In genomic region chr4:110193822-110194761, GRCh38 we compare ENCODE assay signal across 9 cellular contexts. TPM values are rescaled to one million over a fixed set of nuclear protein-coding genes. Genes with fewer than 3 reads are reported as not detected.
DNase-seq lines count a peak whose midpoint lies in the region; ATAC-seq, FAIRE-seq and TF ChIP-seq lines count a peak whose summit lies in the region.
"Had no signal": no experiment of that assay in that cellular context is flagged by ENCODE, and none has a peak within 500 bp of the region (broad histone marks: within the 10 kb centered on the region; RNA-seq: fewer than 3 reads in every experiment).

No MANE protein-coding gene starts in this region.

- H3K36me3 ChIP-seq in PC-9 (ENCODE audit: low read depth) (no peaks in the 10 kb centered on the region), thyroid gland (no peaks in the 10 kb centered on the region)

- H3K36me3 Mint-ChIP-seq in activated T-helper 2 cell treated with anti-CD3 and anti-CD28 coated beads, Interferon-gamma antibody, Interleukin-2, Interleukin-4, amounts not matched to agents 10 μg/mL and 5 μg/mL and 100 μg/mL, durations not matched to agents 14 hours and 24 hours and 36 hours (ENCODE audit: low read depth): peaks cover 28% of the 10 kb centered on the region

- H4K20me1 ChIP-seq in PC-9 (ENCODE audit: insufficient read depth): no peaks in the 10 kb centered on the region

- no peak overlapping the region for H2AFZ ChIP-seq in PC-9

- POLR2A ChIA-PET in PC-9 (lab: Charles Lee; ENCODE audit: unreplicated experiment): no interaction called here

- no peaks in the 10 kb centered on the region for H3K4me1 ChIP-seq in PC-9 (replicated peaks; ENCODE audit: insufficient read depth)
- H3K4me1 ChIP-seq in thyroid gland: peaks cover 3 to 10% of the 10 kb centered on the region in 2 donors

- peak; percentile 59 for ATAC-seq in GM21381 (IDR thresholded peaks at IDR 0.05; ENCODE audit: unreplicated experiment)

- TF ChIP-seq POLR2A in thyroid gland (IDR thresholded peaks at IDR 0.05): peak in 1 of 2 donors; percentile 19

- DNase-seq in D721Med (ENCODE audit: insufficient read length, low spot score): peak; percentile 65
- DNase-seq in HT1080 (ENCODE audit: low read depth): peak; percentile 48
- no peak for DNase-seq in PC-9
- DNase-seq in activated T-helper 2 cell treated with anti-CD3 and anti-CD28 coated beads, Interferon-gamma antibody, Interleukin-2, Interleukin-4, amounts not matched to agents 10 μg/mL and 5 μg/mL and 100 μg/mL, durations not matched to agents 14 hours and 24 hours and 36 hours (ENCODE audit: low spot score): peak; percentile 80
- peak; percentile 97 for DNase-seq in fibroblast of villous mesenchyme (ENCODE audit: low read depth)
- DNase-seq in nucleus accumbens (lab: John Stamatoyannopoulos, UW): peak; percentile 11 to 96 (median 81)
- peak; percentile 19 to 22 for DNase-seq in thyroid gland

- no peaks in the 10 kb centered on the region for H3F3A ChIP-seq in PC-9 (ENCODE audit: insufficient read depth, low read depth)

- CTCF ChIA-PET in PC-9 (lab: Charles Lee): no interaction called here

- intact Hi-C loops in PC-9 (cut with micrococcal nuclease; ENCODE audit: unreplicated experiment) (loop anchor here (10.0 kb wide), 2 partner anchors 101 to 189 kb away; no protein-coding TSS in a partner anchor), thyroid gland (cut with DNase I) (no loop called here)
- intact Hi-C loops in activated T-helper 2 cell treated with anti-CD3 and anti-CD28 coated beads, Interferon-gamma antibody, Interleukin-2, Interleukin-4, amounts not matched to agents 10 μg/mL and 5 μg/mL and 100 μg/mL, durations not matched to agents 14 hours and 24 hours and 36 hours (cut with micrococcal nuclease): loop anchor here (10.0 kb wide), 1 partner anchor 629 kb away; the partner anchor contains the start of gene MCUB

- H3K4me2 ChIP-seq in PC-9: no peak overlapping the region

- H3K27ac Mint-ChIP-seq in activated T-helper 2 cell treated with anti-CD3 and anti-CD28 coated beads, Interferon-gamma antibody, Interleukin-2, Interleukin-4, amounts not matched to agents 10 μg/mL and 5 μg/mL and 100 μg/mL, durations not matched to agents 14 hours and 24 hours and 36 hours: peak overlapping the region; percentile 87

- H3K4me3 Mint-ChIP-seq in activated T-helper 2 cell treated with anti-CD3 and anti-CD28 coated beads, Interferon-gamma antibody, Interleukin-2, Interleukin-4, amounts not matched to agents 10 μg/mL and 5 μg/mL and 100 μg/mL, durations not matched to agents 14 hours and 24 hours and 36 hours (ENCODE audit: low read depth): peak overlapping the region; percentile 61

- H3K79me2 ChIP-seq in PC-9 (ENCODE audit: low read depth): peaks cover 26% of the 10 kb centered on the region

- peaks cover 26% of the 10 kb centered on the region for H3K4me1 Mint-ChIP-seq in activated T-helper 2 cell treated with anti-CD3 and anti-CD28 coated beads, Interferon-gamma antibody, Interleukin-2, Interleukin-4, amounts not matched to agents 10 μg/mL and 5 μg/mL and 100 μg/mL, durations not matched to agents 14 hours and 24 hours and 36 hours (ENCODE audit: low read depth)

- TSS peak; percentile 64 for BruUV-seq in PC-9 (replicated peaks; lab: Mats Ljungman, UMichigan)

- TF ChIP-seq CTCF in D721Med (IDR thresholded peaks at IDR 0.05; ENCODE audit: insufficient read depth, missing control alignments) (no peak), PC-9 (conservative IDR thresholded peaks at IDR 0.05) (no peak), fibroblast of villous mesenchyme (IDR thresholded peaks at IDR 0.05; ENCODE audit: insufficient read depth, low read depth, low read length) (no peak), thyroid gland (IDR thresholded peaks at IDR 0.05) (no peak)

- H3K9me3 Mint-ChIP-seq in activated T-helper 2 cell treated with anti-CD3 and anti-CD28 coated beads, Interferon-gamma antibody, Interleukin-2, Interleukin-4, amounts not matched to agents 10 μg/mL and 5 μg/mL and 100 μg/mL, durations not matched to agents 14 hours and 24 hours and 36 hours: no peaks in the 10 kb centered on the region

- H3K27me3 Mint-ChIP-seq in activated T-helper 2 cell treated with anti-CD3 and anti-CD28 coated beads, Interferon-gamma antibody, Interleukin-2, Interleukin-4, amounts not matched to agents 10 μg/mL and 5 μg/mL and 100 μg/mL, durations not matched to agents 14 hours and 24 hours and 36 hours (ENCODE audit: low read depth): no peaks in the 10 kb centered on the region

- H3K27ac ChIP-seq in PC-9 (no peak overlapping the region), thyroid gland (no peak overlapping the region)

- peak; percentile 77 for FAIRE-seq in D721Med (lab: Jason Lieb, UNC)
- FAIRE-seq: endometrium had no signal

- H3K4me3 ChIP-seq in PC-9: no peak overlapping the region
- H3K4me3 ChIP-seq in fibroblast of villous mesenchyme (ENCODE audit: low read depth, low read length): no peak overlapping the region
- no peak overlapping the region for H3K4me3 ChIP-seq in thyroid gland (replicated peaks in 1 of 3)

- 78 to 81% methylated on average over 8 of the region's 8 CpGs for WGBS in thyroid gland, 2 donors

- H3K9me3 ChIP-seq in PC-9 (ENCODE audit: insufficient read depth, low read depth) (no peaks in the 10 kb centered on the region), thyroid gland (no peaks in the 10 kb centered on the region)

- no peaks in the 10 kb centered on the region for H3K9me2 ChIP-seq in PC-9 (ENCODE audit: insufficient read depth)

- no peaks in the 10 kb centered on the region for H3K27me3 ChIP-seq in PC-9 (ENCODE audit: insufficient read depth, low read depth)
- H3K27me3 ChIP-seq in thyroid gland: no peaks in the 10 kb centered on the region

RNA-seq across cellular contexts. Expression of gene ELOVL6, which starts 4.3 kb away (rescaled TPM):
- 7.2 and 25.6 TPM in 2 replicates for total RNA-seq in HT1080 (2014; rRNA removed; shearing (Covaris generic))
- 18.0 and 22.4 TPM in 2 replicates for polyA plus RNA-seq in HT1080 (2015; cell fraction: cytosol; rRNA removed)
- 19.9 and 21.6 TPM in 2 replicates for polyA plus RNA-seq in HT1080 (2015; cell fraction: nucleus; rRNA removed)
- 13.2 and 25.3 TPM in 2 replicates for total RNA-seq in PC-9 (2021)
- total RNA-seq in activated T-helper 2 cell treated with anti-CD3 and anti-CD28 coated beads, Interferon-gamma antibody, Interleukin-2, Interleukin-4, amounts not matched to agents 10 μg/mL and 5 μg/mL and 100 μg/mL, durations not matched to agents 14 hours and 24 hours and 36 hours: 15.0 and 17.4 TPM in 2 replicates
- total RNA-seq in fibroblast of villous mesenchyme: 15.1 and 25.0 TPM in 2 replicates
- total RNA-seq in thyroid gland: 1 to 10 TPM; 2.1 to 4.1 (median 3.3) TPM

Comparison
In these comparisons a context has a peak if more than half of its experiments do, and no peak if none do; other contexts are left out.
1. DNase-seq: peak in D721Med (single experiment), HT1080 (single experiment), activated T-helper 2 cell treated with anti-CD3 and anti-CD28 coated beads, Interferon-gamma antibody, Interleukin-2, Interleukin-4, amounts not matched to agents 10 μg/mL and 5 μg/mL and 100 μg/mL, durations not matched to agents 14 hours and 24 hours and 36 hours (single experiment), fibroblast of villous mesenchyme (single experiment), nucleus accumbens (56 of 56) and thyroid gland (2 of 2); none in PC-9 (0 of 2).